Comparison of ENCODE assay signal across 11 cellular contexts in the genomic region with DNA sequence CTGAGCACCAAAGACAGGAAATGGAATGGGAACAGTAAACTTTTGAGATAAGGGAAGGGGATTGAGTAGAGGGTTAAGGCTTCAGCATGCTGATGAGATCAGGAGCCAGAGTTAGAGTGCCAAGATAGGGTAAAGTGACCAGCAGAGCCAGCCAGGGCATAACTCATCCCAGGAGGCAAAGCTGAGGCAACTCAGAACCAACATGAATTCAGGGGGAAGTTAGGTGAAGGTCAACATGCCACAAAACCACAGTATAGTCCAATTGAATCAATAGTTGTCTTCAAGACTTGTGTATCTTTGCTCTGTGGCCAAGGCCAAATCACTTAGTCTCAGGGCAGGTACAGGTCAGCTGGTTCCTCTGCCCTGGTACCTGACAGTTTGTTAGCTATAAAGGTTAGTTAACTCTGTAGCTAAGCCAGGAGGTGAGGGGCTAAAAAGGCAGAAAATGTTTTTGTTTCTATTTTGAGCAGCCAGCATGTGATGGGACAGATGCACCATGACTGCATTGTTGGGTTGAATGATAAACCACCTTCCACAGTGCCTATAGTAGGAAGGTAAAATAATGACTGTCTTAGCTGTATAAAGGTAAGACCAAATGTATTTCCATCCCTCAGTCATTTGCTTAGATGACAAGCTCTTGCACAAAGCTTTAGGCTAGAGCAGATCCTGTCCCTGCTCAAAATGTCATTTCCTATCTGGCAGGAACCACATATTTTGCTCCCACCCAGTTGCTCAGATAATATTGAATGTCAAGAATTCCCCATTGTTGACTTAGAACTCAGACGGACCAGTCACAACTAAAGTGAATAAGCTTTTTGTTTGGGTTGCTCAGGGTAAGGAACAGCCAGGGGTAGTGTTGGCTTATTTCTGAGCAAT. TPM values are rescaled to one million over a fixed set of nuclear protein-coding genes. Genes with fewer than 3 reads are reported as not detected.
DNase-seq lines count a peak whose midpoint lies in the region; ATAC-seq and TF ChIP-seq lines count a peak whose summit lies in the region.
"Had no signal": no experiment of that assay in that cellular context is flagged by ENCODE, and none has a peak within 500 bp of the region (broad histone marks: within the 10 kb centered on the region; RNA-seq: fewer than 3 reads in every experiment).

No MANE protein-coding gene starts in this region.

- peaks cover 22% of the 10 kb centered on the region; the same call in 1 of the 2 replicates for H3K36me3 ChIP-seq in SU-DHL-6 (ENCODE audit: low read length)
- H3K36me3 ChIP-seq in lower lobe of right lung, result peaks cover 26% of the 10 kb centered on the region

- H3K9ac ChIP-seq in SU-DHL-6 (ENCODE audit: low read length), result no peak overlapping the region

- no peaks in the 10 kb centered on the region for H3K79me2 ChIP-seq in SU-DHL-6 (ENCODE audit: insufficient read depth, low read length)

- H2AFZ ChIP-seq in SU-DHL-6 (ENCODE audit: low read depth, low read length, severe bottlenecking), result no peak overlapping the region

- DNase-seq in Ammon's horn (ENCODE audit: low spot score), result peak; percentile 32
- DNase-seq in dedifferentiated amniotic fluid mesenchymal stem cell (ENCODE audit: extremely low spot score), result peak; percentile 23
- DNase-seq in lower lobe of right lung, result no peak
- no peak for DNase-seq in NCI-H2029 treated with DMSO at 0.1 percent for 48 hours (lab: John Stamatoyannopoulos, UW)
- no peak for DNase-seq in posterior vena cava (ENCODE audit: low spot score)
- DNase-seq: activated CD8-positive, alpha-beta memory T cell treated with anti-CD3 and anti-CD28 coated beads for 24 hours; T-helper 2 cell had no signal

- H4K20me1 ChIP-seq in SU-DHL-6 (ENCODE audit: low read depth, low read length), result no peaks in the 10 kb centered on the region

- H3K4me3 ChIP-seq in SU-DHL-6 (ENCODE audit: insufficient read depth, low read length, poor library complexity, severe bottlenecking), result no peak overlapping the region
- no peak overlapping the region for H3K4me3 ChIP-seq in lower lobe of right lung

- H3K27ac ChIP-seq in SU-DHL-6 (ENCODE audit: low read depth, low read length) (peak overlapping the region; percentile 9), lower lobe of right lung (peak overlapping the region; percentile 28)

- H3K4me1 ChIP-seq in lower lobe of right lung, result peaks cover 32% of the 10 kb centered on the region

- H3K4me2 ChIP-seq in SU-DHL-6 (ENCODE audit: low read depth, low read length, poor library complexity, severe bottlenecking), result no peak overlapping the region

- no peaks in the 10 kb centered on the region for H3K9me2 ChIP-seq in SU-DHL-6 (replicated peaks; ENCODE audit: insufficient read depth, low read length)

- intact Hi-C loops in lower lobe of right lung (cut with DNase I), result no loop called here
- intact Hi-C loops in posterior vena cava (cut with DNase I), result no loop called here

- H3K27me3 ChIP-seq in SU-DHL-6 (ENCODE audit: low read length) (no peaks in the 10 kb centered on the region), lower lobe of right lung (ENCODE audit: low read depth) (no peaks in the 10 kb centered on the region)

- 0 out of 2 replicates have a peak, but pooled peaks cover 6% of the 10 kb centered on the region for H3F3A ChIP-seq in SU-DHL-6 (ENCODE audit: insufficient read depth)

- TF ChIP-seq CTCF in SU-DHL-6 (IDR thresholded peaks at IDR 0.05; ENCODE audit: insufficient read depth, low read length, poor library complexity, severe bottlenecking), result no peak
- no peak for TF ChIP-seq CTCF in lower lobe of right lung (IDR thresholded peaks at IDR 0.05)

- ATAC-seq in lower lobe of right lung (peak; percentile 35 to 61), HG02588 (IDR thresholded peaks at IDR 0.05; ENCODE audit: unreplicated experiment) (no peak), GM18867 (IDR thresholded peaks at IDR 0.05; ENCODE audit: unreplicated experiment) (no peak)
- ATAC-seq: natural killer cell treated with Interleukin-12 subunit alpha and Interleukin-12 subunit beta and Interleukin-15 and Interleukin-18, amount 100 ng/mL, for 72 hours had no signal

- H3K9me3 ChIP-seq in SU-DHL-6 (ENCODE audit: insufficient read depth, low read length), result no peaks in the 10 kb centered on the region
- H3K9me3 ChIP-seq in lower lobe of right lung, result no peaks in the 10 kb centered on the region

RNA-seq across cellular contexts. Expression of a gene that starts 15.8 kb away (rescaled TPM):
- total RNA-seq in lower lobe of right lung (13.1 TPM), posterior vena cava (10 to 100 TPM; 13.6 to 14.0 TPM)

Comparison
In these comparisons a context has a peak if more than half of its experiments do, and no peak if none do; other contexts are left out.
1. DNase-seq: peak in Ammon's horn (single experiment) and dedifferentiated amniotic fluid mesenchymal stem cell (single experiment); none in lower lobe of right lung (single experiment), NCI-H2029 treated with DMSO at 0.1 percent for 48 hours (single experiment) and posterior vena cava (single experiment).
2. ATAC-seq: peak in lower lobe of right lung (2 of 2); none in HG02588 (single experiment) and GM18867 (single experiment).